1 cellular context compared by ENCODE assay signal in genomic region chr12:53223391-53224267, GRCh38.
TF ChIP-seq lines count a peak whose summit lies in the region.

No MANE protein-coding gene starts in this region.

TF ChIP-seq in HEK293, 187 proteins besides CTCF, POLR2A, EP300 and RAD21 (continued from another document):
- TF ChIP-seq PRDM10 (tag by site-specific recombination; IDR thresholded peaks at IDR 0.05): peak; percentile 69
- TF ChIP-seq ZNF585B (tag by site-specific recombination; IDR thresholded peaks at IDR 0.05): no peak
- TF ChIP-seq PATZ1 (tag by site-specific recombination; IDR thresholded peaks at IDR 0.05): peak; percentile 41
- 0 out of 2 replicates have a peak, but pooled peaks have one; percentile 4 for TF ChIP-seq HIC1 (tag by site-specific recombination; IDR thresholded peaks at IDR 0.05)
- no peak for TF ChIP-seq ZNF366 (tag by site-specific recombination; conservative IDR thresholded peaks at IDR 0.05)
- peak; percentile 46; the same call in 1 of the 2 replicates for TF ChIP-seq ZSCAN4 (tag by site-specific recombination; IDR thresholded peaks at IDR 0.05)
- TF ChIP-seq ZNF639 (tag by site-specific recombination; IDR thresholded peaks at IDR 0.05): no peak
- peak; percentile 50; the same call in 1 of the 2 replicates for TF ChIP-seq PRDM1 (tag by site-specific recombination; IDR thresholded peaks at IDR 0.05)
TF ChIP-seq in HEK293: peak in this region for 7.
